In the genomic region with DNA sequence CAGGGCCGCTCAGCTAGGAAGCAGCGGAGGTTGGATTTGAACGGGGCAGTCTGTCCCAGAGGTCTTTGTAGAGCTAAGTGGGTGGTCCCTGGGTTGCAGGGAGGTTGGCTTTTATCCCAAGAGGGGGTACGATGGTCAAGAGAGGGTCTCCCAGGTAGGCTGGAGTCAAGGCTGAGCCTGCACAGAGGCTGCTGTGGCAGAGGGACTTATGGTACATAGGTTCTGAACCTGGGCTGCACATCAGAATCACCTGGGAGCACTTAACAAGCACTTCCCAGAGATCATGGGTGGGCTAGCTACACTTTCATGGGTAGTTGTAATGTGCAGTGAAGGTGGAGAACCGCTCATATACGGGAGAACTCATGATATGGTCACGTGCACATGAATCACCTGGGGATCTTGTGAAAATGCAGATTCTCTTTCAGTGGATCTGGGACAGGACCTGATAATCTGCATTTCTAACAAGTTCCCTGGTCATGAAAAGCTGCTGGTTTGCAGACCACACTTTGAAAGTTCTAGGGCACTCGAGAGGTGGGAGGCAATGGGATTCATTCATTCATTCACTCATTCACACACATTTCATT, we compare ENCODE assay signal across 30 cellular contexts. TPM values are rescaled to one million over a fixed set of nuclear protein-coding genes. Genes with fewer than 3 reads are reported as not detected.
DNase-seq lines count a peak whose midpoint lies in the region; ATAC-seq, FAIRE-seq and TF ChIP-seq lines count a peak whose summit lies in the region.
"Had no signal": no experiment of that assay in that cellular context is flagged by ENCODE, and none has a peak within 500 bp of the region (broad histone marks: within the 10 kb centered on the region; RNA-seq: fewer than 3 reads in every experiment).

No MANE protein-coding gene starts in this region.

- 19% methylated on average over 8 of the region's 8 CpGs for WGBS in A549 (ENCODE audit: missing lambda C conversion rate)
- no CpG with 5 or more reads among the region's 8 CpGs for WGBS in H9 (ENCODE audit: extremely low coverage, insufficient read length, low lambda C conversion rate)
- WGBS in endodermal cell (ENCODE audit: insufficient coverage in 1 of 2, insufficient read length in 1 of 2), 2 experiments: 77 to 81% methylated on average over 6 to 8 of the region's 8 CpGs
- WGBS in spleen, 5 donors: 57 to 72% (median 69%) methylated on average over 8 of the region's 8 CpGs

- H2BK12ac ChIP-seq in H9 (ENCODE audit: insufficient read length, low read depth, low read length): no peak overlapping the region

- no peak overlapping the region for H2AK5ac ChIP-seq in H9 (ENCODE audit: insufficient read length, low read length)

- H3K4me3 Mint-ChIP-seq in H9 (no peak overlapping the region), endodermal cell (no peak overlapping the region), MCF 10A (ENCODE audit: unreplicated experiment) (no peak overlapping the region)
- H3K4me3 Mint-ChIP-seq: CD8-positive, alpha-beta memory T cell; HFFc6 had no signal

- H3K14ac ChIP-seq in H9 (ENCODE audit: insufficient read depth, low read length): no peak overlapping the region

- no peak for TF ChIP-seq RAD21 in A549 (conservative IDR thresholded peaks at IDR 0.05 in 1 of 2, IDR thresholded peaks at IDR 0.05 in 1 of 2)

- no peak for FAIRE-seq in A549 (lab: Jason Lieb, UNC)
- FAIRE-seq: GM12878, RCC 7860 had no signal

- no peak overlapping the region for H3K27ac ChIP-seq in A549
- no peak overlapping the region for H3K27ac ChIP-seq in H9 (ENCODE audit: insufficient read length, low read depth, low read length)
- no peak overlapping the region for H3K27ac ChIP-seq in endodermal cell (ENCODE audit: low read depth, low read length)
- no peak overlapping the region for H3K27ac ChIP-seq in spleen
- H3K27ac ChIP-seq: C4-2B, GM23248, SJCRH30 had no signal

- H3K56ac ChIP-seq in H9 (ENCODE audit: insufficient read length, low read depth, low read length): no peak overlapping the region

- ATAC-seq in A549: no peak
- no peak for ATAC-seq in HG03025 (IDR thresholded peaks at IDR 0.05; ENCODE audit: low FRiP score, unreplicated experiment)
- ATAC-seq: GM12878, Right ventricle myocardium inferior, SK-N-SH treated with all-trans-retinoic acid at 6 μM for 48 hours had no signal

- no peaks in the 10 kb centered on the region; a peak in 2 of 7 replicates for H3K36me3 Mint-ChIP-seq in H9 (ENCODE audit: insufficient read depth in 1 of 3, low read depth in 3 of 3)
- H3K36me3 Mint-ChIP-seq in endodermal cell (ENCODE audit: low read depth): no peaks in the 10 kb centered on the region
- H3K36me3 Mint-ChIP-seq in MCF 10A (ENCODE audit: insufficient read depth, unreplicated experiment): no peaks in the 10 kb centered on the region
- H3K36me3 Mint-ChIP-seq: CD8-positive, alpha-beta memory T cell had no signal

- no peak overlapping the region for H4K5ac ChIP-seq in H9 (ENCODE audit: insufficient read length, low read depth, low read length)

- H4K91ac ChIP-seq in H9 (ENCODE audit: insufficient read length, low read depth, low read length): no peak overlapping the region

- no peak overlapping the region for H2BK20ac ChIP-seq in H9 (ENCODE audit: low read depth, low read length, poor library complexity, severe bottlenecking)

- H3T11ph ChIP-seq in H9 (ENCODE audit: low read length): no peak overlapping the region

- no peak for TF ChIP-seq EP300 in A549 (IDR thresholded peaks at IDR 0.05)

- intact Hi-C loops in spleen (cut with DNase I; ENCODE audit: low total_unique reads) (no loop called here), MCF 10A (cut with micrococcal nuclease) (no loop called here)

- H3K9me3 ChIP-seq in A549 (no peaks in the 10 kb centered on the region), H9 (ENCODE audit: control insufficient read depth, low read depth, low read length) (no peaks in the 10 kb centered on the region), endodermal cell (ENCODE audit: control insufficient read depth, low read length) (no peaks in the 10 kb centered on the region), spleen (no peaks in the 10 kb centered on the region)
- H3K9me3 ChIP-seq: HAP-1, SJCRH30 had no signal

- H3K79me2 ChIP-seq in H9 (ENCODE audit: insufficient read depth, low read length): no peaks in the 10 kb centered on the region

- CTCF ChIA-PET in A549 (lab: Yijun Ruan, JAX) (interaction anchor here (0.7 to 3.2 kb wide), 5 partner anchors 9 to 1343 kb away, joined by 3 to 14 read pairs (median 3); no protein-coding TSS in a partner anchor), MCF 10A (lab: Yijun Ruan, JAX) (interaction anchor here (1.1 kb wide), 1 partner anchor 11 kb away, joined by 4 read pairs; no protein-coding TSS in a partner anchor)

- no peak overlapping the region for H2AFZ ChIP-seq in H9 (ENCODE audit: low read length)
- H2AFZ ChIP-seq: GM23248 had no signal

- H3K27me3 Mint-ChIP-seq in H9 (ENCODE audit: low read depth) (peaks cover 96% of the 10 kb centered on the region), endodermal cell (ENCODE audit: insufficient read depth) (peaks cover 91% of the 10 kb centered on the region), MCF 10A (ENCODE audit: insufficient read depth, unreplicated experiment) (peaks cover 77% of the 10 kb centered on the region)

- peaks cover 27% of the 10 kb centered on the region for H3K23me2 ChIP-seq in H9 (ENCODE audit: insufficient read length, low read depth, low read length, poor library complexity, severe bottlenecking)

- H2BK15ac ChIP-seq in H9 (ENCODE audit: low read depth, low read length): no peak overlapping the region

- no peak overlapping the region for H2BK120ac ChIP-seq in H9 (ENCODE audit: low read depth, low read length, poor library complexity, severe bottlenecking)

- H3K4ac ChIP-seq in H9 (ENCODE audit: low read depth, low read length): no peak overlapping the region

- H3K4me1 Mint-ChIP-seq in H9 (peaks cover 9 to 22% of the 10 kb centered on the region in 2 experiments), endodermal cell (peaks cover 9% of the 10 kb centered on the region), MCF 10A (ENCODE audit: insufficient read depth, unreplicated experiment) (peaks cover 5% of the 10 kb centered on the region)

- TF ChIP-seq POLR2A in A549 (IDR thresholded peaks at IDR 0.05; ENCODE audit: low read length) (no peak), spleen (IDR thresholded peaks at IDR 0.05) (no peak)

- H3K27me3 ChIP-seq in H9 (ENCODE audit: insufficient read depth, low read length): peaks cover 52% of the 10 kb centered on the region; the same call in 1 of the 2 replicates
- H3K27me3 ChIP-seq in endodermal cell (ENCODE audit: control insufficient read depth, insufficient read depth, low read length, poor library complexity, severe bottlenecking): peaks cover 97% of the 10 kb centered on the region
- H3K27me3 ChIP-seq in spleen (replicated peaks in 1 of 7): peaks cover 4 to 80% (median 48%) of the 10 kb centered on the region in 7 donors
- H3K27me3 ChIP-seq: SJCRH30 had no signal

- H3K79me1 ChIP-seq in H9 (ENCODE audit: insufficient read depth, low read depth, low read length, poor library complexity, severe bottlenecking): no peaks in the 10 kb centered on the region

- TF ChIP-seq CTCF in A549 (IDR thresholded peaks at IDR 0.05): no peak
- TF ChIP-seq CTCF in H9 (conservative IDR thresholded peaks at IDR 0.05): no peak
- no peak for TF ChIP-seq CTCF in endodermal cell (conservative IDR thresholded peaks at IDR 0.05)
- TF ChIP-seq CTCF in spleen (IDR thresholded peaks at IDR 0.05 in 8 of 11, conservative IDR thresholded peaks at IDR 0.05 in 3 of 11): no peak
- TF ChIP-seq CTCF in MCF 10A (IDR thresholded peaks at IDR 0.05; ENCODE audit: unreplicated experiment): no peak

- H3K18ac ChIP-seq in H9 (ENCODE audit: insufficient read length, low read depth, low read length): no peak overlapping the region

- POLR2A ChIA-PET in A549 (lab: Yijun Ruan, JAX) (interaction anchor here (0.7 kb wide), 1 partner anchor 142 kb away, joined by 5 read pairs; no protein-coding TSS in a partner anchor), MCF 10A (lab: Yijun Ruan, JAX) (no interaction called here)

- peaks cover 4% of the 10 kb centered on the region for H4K20me1 ChIP-seq in H9 (ENCODE audit: control insufficient read depth, insufficient read depth, insufficient read length)

- DNase-seq in A549 (ENCODE audit: low read depth in 1 of 2, low spot score in 1 of 2): no peak
- DNase-seq in H9: peak; percentile 10
- DNase-seq in endodermal cell: peak; percentile 35
- DNase-seq in spleen: peak; percentile 33
- no peak for DNase-seq in kidney tubule cell (ENCODE audit: low spot score)
- DNase-seq in MCF 10A (ENCODE audit: unreplicated experiment): no peak
- DNase-seq: CD8-positive, alpha-beta memory T cell; DMS 273 treated with DMSO at 0.1 percent for 48 hours; DMS79; EL; GDM1; GM23248; HFFc6; KG1; NCI-H1092; NCI-H1417 treated with DMSO at 0.1 percent for 48 hours; NCI-H1694 treated with DMSO at 0.1 percent for 48 hours; NCI-H2081; NCI-H226; NCI-H524 treated with DMSO at 0.1 percent for 48 hours; NCI-H774; SJCRH30 had no signal

- H3K4me2 ChIP-seq in A549 (no peak overlapping the region), H9 (ENCODE audit: insufficient read depth, insufficient read length, low read length) (no peak overlapping the region)

- H3K9ac ChIP-seq in H9 (ENCODE audit: extremely low read depth, insufficient read length, low read length) (no peak overlapping the region), endodermal cell (ENCODE audit: extremely low read depth, low read length, poor library complexity, severe bottlenecking) (no peak overlapping the region)
- H3K9ac ChIP-seq: GM23248 had no signal

- peaks cover 17% of the 10 kb centered on the region for H3K4me1 ChIP-seq in A549
- H3K4me1 ChIP-seq in H9 (ENCODE audit: insufficient read depth, low read length): no peaks in the 10 kb centered on the region
- no peaks in the 10 kb centered on the region for H3K4me1 ChIP-seq in endodermal cell (ENCODE audit: control insufficient read depth, insufficient read depth, low read length)
- H3K4me1 ChIP-seq in spleen: peaks cover 5 to 27% (median 20%) of the 10 kb centered on the region in 6 donors
- H3K4me1 ChIP-seq: HAP-1, SJCRH30 had no signal

- BruUV-seq in MCF 10A (replicated peaks; lab: Mats Ljungman, UMichigan): no TSS peak

- H2BK5ac ChIP-seq in H9 (ENCODE audit: insufficient read length, low read length): no peak overlapping the region

- H3K23ac ChIP-seq in H9 (ENCODE audit: insufficient read length, low read depth, low read length): no peak overlapping the region

- no peak overlapping the region for H4K8ac ChIP-seq in H9 (replicated peaks; ENCODE audit: insufficient read length, low read depth, low read length)

- H3K9me3 Mint-ChIP-seq in H9 (peaks cover 5 to 7% of the 10 kb centered on the region in 2 experiments; a peak in 3 of 5 replicates), endodermal cell (no peaks in the 10 kb centered on the region), MCF 10A (ENCODE audit: unreplicated experiment) (no peaks in the 10 kb centered on the region)
- H3K9me3 Mint-ChIP-seq: HFFc6 had no signal

- H3K36me3 ChIP-seq in endodermal cell (ENCODE audit: control insufficient read depth, insufficient read depth, low read length): no peaks in the 10 kb centered on the region
- H3K36me3 ChIP-seq in spleen: no peaks in the 10 kb centered on the region
- H3K36me3 ChIP-seq: HAP-1, SJCRH30 had no signal

- H3K4me3 ChIP-seq in A549 (no peak overlapping the region), endodermal cell (ENCODE audit: low read length) (no peak overlapping the region), spleen (no peak overlapping the region)
- H3K4me3 ChIP-seq: GM12878, GM23248, HAP-1, SJCRH30 had no signal

- H3K27ac Mint-ChIP-seq in H9 (no peak overlapping the region), endodermal cell (no peak overlapping the region), MCF 10A (ENCODE audit: low read depth, unreplicated experiment) (no peak overlapping the region)
- H3K27ac Mint-ChIP-seq: B cell; CD8-positive, alpha-beta memory T cell; HFFc6 had no signal

RNA-seq across cellular contexts. Expression of gene RASGRF1, which starts 2.9 kb away (rescaled TPM):
- polyA plus RNA-seq in A549 (2011; rRNA removed) (0.13 and 0.19 TPM in 2 replicates), A549 (2017; fragmentation: RNase III; extraction: RNeasy Plus Mini Kit Qiagen cat#74134 plus additional on column Dnase treatment) (0.07 to 0.26 TPM (median 0.21 TPM) in 3 replicates), spleen (1 to 10 TPM in 1 of 3 donors, under 1 TPM in 2; 0.50 to 1.4 (median 0.57) TPM)
- polyA plus RNA-seq in A549 (2012; cell fraction: cytosol; rRNA removed): 0.07 and 0.08 TPM in 2 replicates
- polyA plus RNA-seq in A549 (2012; cell fraction: nucleus; rRNA removed): 0.04 and 0.05 TPM in 2 replicates
- 0.04 TPM in 1 of 2 replicates, not detected in the other for polyA minus RNA-seq in A549 (2011; rRNA and poly(A)+ RNA removed)
- total RNA-seq in H9 (2021) (0.33 and 0.48 TPM in 2 replicates), endodermal cell (under 1 TPM in 1 of 2 donors, not detected in 1; 0.20 TPM), spleen (1 to 10 TPM; 1.3 to 3.4 (median 2.0) TPM), MCF 10A (2022) (0.29 and 0.70 TPM in 2 replicates)
- 0.07 TPM for polyA plus RNA-seq in endodermal cell (2013, experiment 1 of 2)
- polyA plus RNA-seq in endodermal cell (2013, experiment 2 of 2): not detected
- total RNA-seq: CD8-positive, alpha-beta memory T cell; GM23248; Right ventricle myocardium inferior had no signal
- polyA plus RNA-seq: CD8-positive, alpha-beta memory T cell; GM23248 had no signal

Comparison
In these comparisons a context has a peak if more than half of its experiments do, and no peak if none do; other contexts are left out.
1. DNase-seq: peak in H9 (single experiment), endodermal cell (single experiment) and spleen (single experiment); none in A549 (0 of 2), kidney tubule cell (single experiment) and MCF 10A (single experiment).